16 cellular contexts compared by ENCODE assay signal in the genomic region with DNA sequence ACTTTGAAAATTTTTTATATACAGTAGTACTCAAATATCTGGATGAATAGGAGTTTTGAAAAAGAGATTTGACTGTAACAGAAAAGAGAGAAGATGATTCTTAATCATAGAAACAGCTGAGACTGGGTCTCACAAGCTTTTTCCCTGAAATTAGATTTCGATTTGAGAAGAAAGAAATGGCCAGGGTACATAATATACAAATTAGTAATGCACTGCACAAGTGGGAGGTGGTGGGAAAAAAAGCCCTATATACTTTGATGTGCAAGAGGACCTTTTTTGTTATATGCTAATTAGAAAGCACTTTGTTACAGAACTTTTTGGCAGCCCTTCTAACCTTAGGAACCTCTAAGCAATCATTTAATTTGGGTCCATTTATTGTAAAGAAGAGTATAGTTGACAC.
"Had no signal": no experiment of that assay in that cellular context is flagged by ENCODE, and none has a peak within 500 bp of the region (broad histone marks: within the 10 kb centered on the region; RNA-seq: fewer than 3 reads in every experiment).

No MANE protein-coding gene starts in this region.

- H3K27ac ChIP-seq: esophagus muscularis mucosa, gastroesophageal sphincter, heart right ventricle, left lung, neural progenitor cell, SK-N-MC, upper lobe of right lung had no signal

- H3K36me3 Mint-ChIP-seq: neural progenitor cell, WTC11 had no signal

- H3K9me3 Mint-ChIP-seq: activated CD4-positive, alpha-beta T cell treated with anti-CD3 and anti-CD28 coated beads, Interleukin-2, amount 10 ng/mL, durations not matched to agents 24 days and 14 days; dendritic cell treated with granulocyte-macrophage colony-stimulating factor and Interleukin-4, amounts not matched to agents 40 ng/mL and 50 ng/mL, for 4 days; neural progenitor cell; T-helper 2 cell treated with Interferon-gamma antibody and Interleukin-4, amounts not matched to agents 5 μg/mL and 100 μg/mL, for 36 hours; WTC11 had no signal

- H3K36me3 ChIP-seq: esophagus muscularis mucosa, gastroesophageal sphincter, heart right ventricle, left lung, neural progenitor cell, upper lobe of right lung had no signal

- H3K27me3 Mint-ChIP-seq: activated CD4-positive, alpha-beta T cell treated with anti-CD3 and anti-CD28 coated beads, Interleukin-2, amount 10 ng/mL, durations not matched to agents 24 days and 14 days; dendritic cell treated with granulocyte-macrophage colony-stimulating factor and Interleukin-4, amounts not matched to agents 40 ng/mL and 50 ng/mL, for 4 days; progenitor cell of endocrine pancreas had no signal

- H3K27me3 ChIP-seq: esophagus muscularis mucosa, gastroesophageal sphincter, heart right ventricle, left lung, neural progenitor cell, upper lobe of right lung had no signal

- DNase-seq: activated CD4-positive, alpha-beta T cell treated with anti-CD3 and anti-CD28 coated beads, Interleukin-2, amount 10 ng/mL, durations not matched to agents 24 days and 14 days; activated gamma-delta T cell; effector CD8-positive, alpha-beta T cell; heart right ventricle; left lung; SHP77; stimulated activated CD4-positive, alpha-beta T cell treated with anti-CD3 and anti-CD28 coated beads, Interleukin-2, amount 100 ng/mL, for 24 hours; upper lobe of right lung had no signal

- ATAC-seq: gastroesophageal sphincter, heart right ventricle, left lung, upper lobe of right lung, WTC11 had no signal

- H3K4me3 ChIP-seq: esophagus muscularis mucosa, gastroesophageal sphincter, heart right ventricle, left lung, neural progenitor cell, SK-N-MC, upper lobe of right lung had no signal

- H3K4me3 Mint-ChIP-seq: activated CD4-positive, alpha-beta T cell treated with anti-CD3 and anti-CD28 coated beads, Interleukin-2, amount 10 ng/mL, durations not matched to agents 24 days and 14 days; dendritic cell treated with granulocyte-macrophage colony-stimulating factor and Interleukin-4, amounts not matched to agents 40 ng/mL and 50 ng/mL, for 4 days; neural progenitor cell; T-helper 2 cell treated with Interferon-gamma antibody and Interleukin-4, amounts not matched to agents 5 μg/mL and 100 μg/mL, for 36 hours; WTC11 had no signal

- H3K27ac Mint-ChIP-seq: activated CD4-positive, alpha-beta T cell treated with anti-CD3 and anti-CD28 coated beads, Interleukin-2, amount 10 ng/mL, durations not matched to agents 24 days and 14 days; dendritic cell treated with granulocyte-macrophage colony-stimulating factor and Interleukin-4, amounts not matched to agents 40 ng/mL and 50 ng/mL, for 4 days; neural progenitor cell; progenitor cell of endocrine pancreas; T-helper 2 cell treated with Interferon-gamma antibody and Interleukin-4, amounts not matched to agents 5 μg/mL and 100 μg/mL, for 36 hours; WTC11 had no signal

- H3K9me3 ChIP-seq: esophagus muscularis mucosa, gastroesophageal sphincter, heart right ventricle, left lung, upper lobe of right lung had no signal
